Comparison of ENCODE assay signal across 36 cellular contexts in genomic region chr10:33307835-33308234, GRCh38. TPM values are rescaled to one million over a fixed set of nuclear protein-coding genes. Genes with fewer than 3 reads are reported as not detected.
"Had no signal": no experiment of that assay in that cellular context is flagged by ENCODE, and none has a peak within 500 bp of the region (broad histone marks: within the 10 kb centered on the region; RNA-seq: fewer than 3 reads in every experiment).

No MANE protein-coding gene starts in this region.

- H3K36me3 Mint-ChIP-seq: activated CD4-positive, alpha-beta memory T cell treated with anti-CD3 and anti-CD28 coated beads for 36 hours; activated naive CD4-positive, alpha-beta T cell treated with anti-CD3 and anti-CD28 coated beads, Interleukin-2, amount 50 U/mL, for 72 hours; activated naive CD8-positive, alpha-beta T cell treated with anti-CD3 and anti-CD28 coated beads for 36 hours had no signal

- H3K4me3 Mint-ChIP-seq: activated B cell treated with CpG ODN at 0.5 μM for 24 hours; activated CD4-positive, alpha-beta memory T cell treated with anti-CD3 and anti-CD28 coated beads for 36 hours; activated CD4-positive, alpha-beta T cell treated with anti-CD3 and anti-CD28 coated beads, Interleukin-2, amount 10 ng/mL, durations not matched to agents 24 days and 14 days; activated CD8-positive, alpha-beta T cell treated with anti-CD3 and anti-CD28 coated beads for 36 hours; activated naive CD4-positive, alpha-beta T cell treated with anti-CD3 and anti-CD28 coated beads for 36 hours; activated naive CD8-positive, alpha-beta T cell treated with anti-CD3 and anti-CD28 coated beads for 36 hours; activated T-cell treated with anti-CD3 and anti-CD28 coated beads, Interleukin-2, amount 50 U/mL, for 4 hours; activated T-cell treated with anti-CD3 and anti-CD28 coated beads, Interleukin-2, amount 50 U/mL, for 72 hours; activated T-helper 1 cell treated with anti-CD3 and anti-CD28 coated beads, Interleukin-12 subunit alpha, Interleukin-12 subunit beta, Interleukin-2, Interleukin-4 antibody, amounts not matched to agents 30 ng/mL and 10 ng/mL and 1 ng/mL, durations not matched to agents 14 hours and 24 hours and 36 hours; activated T-helper 17 cell treated with anti-CD3 and anti-CD28 coated beads, Interleukin-2, amount 50 U/mL, for 72 hours; T-helper 1 cell treated with Interleukin-12 subunit alpha and Interleukin-12 subunit beta and Interleukin-4 antibody, amounts not matched to agents 30 μg/mL and 1 μg/mL, for 36 hours; T-helper 2 cell treated with Interferon-gamma antibody and Interleukin-4, amounts not matched to agents 5 μg/mL and 100 μg/mL, for 36 hours had no signal

- FAIRE-seq: astrocyte, TTC549 had no signal

- H3K4me1 ChIP-seq: body of pancreas, breast epithelium had no signal

- H3K27me3 ChIP-seq: adrenal gland, body of pancreas, brain microvascular endothelial cell, breast epithelium had no signal

- H3K9me3 Mint-ChIP-seq: activated CD8-positive, alpha-beta T cell treated with anti-CD3 and anti-CD28 coated beads for 36 hours; activated naive CD4-positive, alpha-beta T cell treated with anti-CD3 and anti-CD28 coated beads for 36 hours; activated T-cell treated with anti-CD3 and anti-CD28 coated beads, Interleukin-2, amount 50 U/mL, for 4 hours; activated T-cell treated with anti-CD3 and anti-CD28 coated beads, Interleukin-2, amount 50 U/mL, for 72 hours; activated T-helper 17 cell treated with anti-CD3 and anti-CD28 coated beads, Interleukin-2, amount 50 U/mL, for 72 hours; T-helper 1 cell treated with Interleukin-12 subunit alpha and Interleukin-12 subunit beta and Interleukin-4 antibody, amounts not matched to agents 30 μg/mL and 1 μg/mL, for 36 hours; T-helper 2 cell treated with Interferon-gamma antibody and Interleukin-4, amounts not matched to agents 5 μg/mL and 100 μg/mL, for 36 hours had no signal

- H3K36me3 ChIP-seq: breast epithelium had no signal

- DNase-seq: activated B cell treated with CpG ODN at 0.5 μM for 24 hours; activated CD4-positive, alpha-beta memory T cell treated with anti-CD3 and anti-CD28 coated beads for 36 hours; activated CD4-positive, alpha-beta T cell treated with anti-CD3 and anti-CD28 coated beads for 4 hours; activated CD4-positive, alpha-beta T cell treated with anti-CD3 and anti-CD28 coated beads, Interleukin-2, amount 10 ng/mL, durations not matched to agents 24 days and 14 days; activated CD4-positive, alpha-beta T cell treated with anti-CD3 and anti-CD28 coated beads, Interleukin-2, amount 50 U/mL, for 1 hour; activated CD4-positive, alpha-beta T cell treated with anti-CD3 and anti-CD28 coated beads, Interleukin-2, amount 50 U/mL, for 4 hours; activated CD4-positive, CD25-positive, alpha-beta regulatory T cell treated with anti-CD3 and anti-CD28 coated beads, Interleukin-2, amount 50 U/mL, for 72 hours; activated CD8-positive, alpha-beta memory T cell treated with anti-CD3 and anti-CD28 coated beads, Interleukin-2, amount 50 U/mL, for 4 hours; activated CD8-positive, alpha-beta T cell treated with anti-CD3 and anti-CD28 coated beads for 36 hours; activated effector memory CD4-positive, alpha-beta T cell treated with anti-CD3 and anti-CD28 coated beads, Interleukin-2, amount 50 U/mL, for 16 hours; activated gamma-delta T cell treated with Interleukin-2 at 50 U/mL for 16 hours; activated naive CD4-positive, alpha-beta T cell; activated naive CD4-positive, alpha-beta T cell treated with anti-CD3 and anti-CD28 coated beads for 36 hours; activated naive CD4-positive, alpha-beta T cell treated with anti-CD3 and anti-CD28 coated beads, Interleukin-2, amount 50 U/mL, for 16 hours; activated naive CD8-positive, alpha-beta T cell treated with anti-CD3 and anti-CD28 coated beads for 36 hours; activated T-cell treated with anti-CD3 and anti-CD28 coated beads for 4 hours; activated T-cell treated with anti-CD3 and anti-CD28 coated beads, Interleukin-2, amount 50 U/mL, for 1 hour; activated T-cell treated with anti-CD3 and anti-CD28 coated beads, Interleukin-2, amount 50 U/mL, for 4 hours; activated T-cell treated with anti-CD3 and anti-CD28 coated beads, Interleukin-2, amount 50 U/mL, for 72 hours; adrenal gland; amniotic stem cell; aorta; body of pancreas; brain microvascular endothelial cell; central memory CD4-positive, alpha-beta T cell; T-helper 2 cell; T-helper 9 cell had no signal

- H3K27ac Mint-ChIP-seq: activated B cell treated with CpG ODN at 0.5 μM for 24 hours; activated CD4-positive, alpha-beta memory T cell treated with anti-CD3 and anti-CD28 coated beads for 36 hours; activated CD4-positive, alpha-beta T cell treated with anti-CD3 and anti-CD28 coated beads, Interleukin-2, amount 10 ng/mL, durations not matched to agents 24 days and 14 days; activated CD8-positive, alpha-beta T cell treated with anti-CD3 and anti-CD28 coated beads for 36 hours; activated naive CD4-positive, alpha-beta T cell treated with anti-CD3 and anti-CD28 coated beads for 36 hours; activated naive CD4-positive, alpha-beta T cell treated with anti-CD3 and anti-CD28 coated beads, Interleukin-2, amount 50 U/mL, for 72 hours; activated naive CD8-positive, alpha-beta T cell treated with anti-CD3 and anti-CD28 coated beads for 36 hours; activated T-cell treated with anti-CD3 and anti-CD28 coated beads, Interleukin-2, amount 50 U/mL, for 72 hours; activated T-helper 1 cell treated with anti-CD3 and anti-CD28 coated beads, Interleukin-12 subunit alpha, Interleukin-12 subunit beta, Interleukin-2, Interleukin-4 antibody, amounts not matched to agents 30 ng/mL and 10 ng/mL and 1 ng/mL, durations not matched to agents 14 hours and 24 hours and 36 hours; activated T-helper 17 cell treated with anti-CD3 and anti-CD28 coated beads, Interleukin-2, amount 50 U/mL, for 72 hours; T-helper 1 cell treated with Interleukin-12 subunit alpha and Interleukin-12 subunit beta and Interleukin-4 antibody, amounts not matched to agents 30 μg/mL and 1 μg/mL, for 36 hours; T-helper 2 cell treated with Interferon-gamma antibody and Interleukin-4, amounts not matched to agents 5 μg/mL and 100 μg/mL, for 36 hours had no signal

- ATAC-seq: activated CD8-positive, alpha-beta T cell treated with anti-CD3 and anti-CD28 coated beads for 36 hours; activated naive CD4-positive, alpha-beta T cell treated with anti-CD3 and anti-CD28 coated beads, Interleukin-2, amount 50 U/mL, for 72 hours; activated T-cell treated with anti-CD3 and anti-CD28 coated beads, Interleukin-2, amount 50 U/mL, for 4 hours; activated T-cell treated with anti-CD3 and anti-CD28 coated beads, Interleukin-2, amount 50 U/mL, for 72 hours; activated T-helper 17 cell treated with anti-CD3 and anti-CD28 coated beads, Interleukin-2, amount 50 U/mL, for 72 hours; body of pancreas had no signal

- H3K27me3 Mint-ChIP-seq: activated B cell treated with CpG ODN at 0.5 μM for 24 hours; activated CD4-positive, alpha-beta T cell treated with anti-CD3 and anti-CD28 coated beads, Interleukin-2, amount 10 ng/mL, durations not matched to agents 24 days and 14 days had no signal

- H3K4me3 ChIP-seq: adrenal gland, body of pancreas, breast epithelium had no signal

- H3K27ac ChIP-seq: adrenal gland, body of pancreas, brain microvascular endothelial cell, breast epithelium, VCaP had no signal

- H3K9me3 ChIP-seq: adrenal gland, body of pancreas, breast epithelium had no signal

- H3K4me1 Mint-ChIP-seq: activated B cell treated with CpG ODN at 0.5 μM for 24 hours; activated CD4-positive, alpha-beta T cell treated with anti-CD3 and anti-CD28 coated beads, Interleukin-2, amount 10 ng/mL, durations not matched to agents 24 days and 14 days; activated T-helper 17 cell treated with anti-CD3 and anti-CD28 coated beads, Interleukin-2, amount 50 U/mL, for 72 hours had no signal

RNA-seq across cellular contexts. Expression of gene NRP1, which starts 26.6 kb away (rescaled TPM):
- total RNA-seq: activated B cell treated with CpG ODN at 0.5 μM for 24 hours had no signal
